ENCODE assay signal across 8 cellular contexts in genomic region chr17:19508327-19508867, GRCh38. TPM values are rescaled to one million over a fixed set of nuclear protein-coding genes. Genes with fewer than 3 reads are reported as not detected.
DNase-seq lines count a peak whose midpoint lies in the region; ATAC-seq and TF ChIP-seq lines count a peak whose summit lies in the region.

No MANE protein-coding gene starts in this region.

- ATAC-seq in left ventricle myocardium superior (peak; percentile 66), HG02884 (IDR thresholded peaks at IDR 0.05; ENCODE audit: unreplicated experiment) (no peak)

- DNase-seq in GM10248 (ENCODE audit: extremely low spot score) (peak; percentile 50), HFF-Myc (ENCODE audit: extremely low read depth, low read depth) (no peak), NCI-H748 (lab: John Stamatoyannopoulos, UW; ENCODE audit: unreplicated experiment) (peak; percentile 78), left ventricle myocardium superior (peak; percentile 52), skeletal muscle cell (ENCODE audit: low read depth) (no peak), kidney tubule cell (ENCODE audit: low spot score) (no peak)
- DNase-seq in activated naive CD4-positive, alpha-beta T cell (lab: John Stamatoyannopoulos, UW), result peak in 3 of 4 experiments; percentile 35 to 55 (median 36)

- CTCF ChIA-PET in GM10248 (lab: Yijun Ruan, JAX), result no interaction called here

- POLR2A ChIA-PET in GM10248 (lab: Yijun Ruan, JAX), result no interaction called here

- peak overlapping the region; percentile 63 for H3K4me3 ChIP-seq in HFF-Myc (replicated peaks; ENCODE audit: low read depth, low read length)
- H3K4me3 ChIP-seq in skeletal muscle cell (ENCODE audit: low read depth, low read length), result peak overlapping the region; percentile 79

- intact Hi-C loops in left ventricle myocardium superior (cut with micrococcal nuclease), result no loop called here

- TF ChIP-seq CTCF in GM10248 (IDR thresholded peaks at IDR 0.05; ENCODE audit: control extremely low read depth, extremely low read depth, low read depth, missing control alignments) (no peak), HFF-Myc (IDR thresholded peaks at IDR 0.05; ENCODE audit: low read depth, low read length, missing control alignments) (no peak)

RNA-seq across cellular contexts. Expression of gene SLC47A1, which starts 25.3 kb away (rescaled TPM):
- total RNA-seq in left ventricle myocardium superior, result 4.6 TPM

Comparison
In these comparisons a context has a peak if more than half of its experiments do, and no peak if none do; other contexts are left out.
1. DNase-seq: peak in GM10248 (single experiment), NCI-H748 (single experiment), activated naive CD4-positive, alpha-beta T cell (3 of 4) and left ventricle myocardium superior (single experiment); none in HFF-Myc (single experiment), skeletal muscle cell (single experiment) and kidney tubule cell (single experiment).